ENCODE assay signal across 1 cellular context in genomic region chr20:18256440-18257090, GRCh38.
TF ChIP-seq lines count a peak whose summit lies in the region.

No MANE protein-coding gene starts in this region.

TF ChIP-seq in K562, 482 proteins besides CTCF, POLR2A, EP300 and RAD21 (continued from another document):
- TF ChIP-seq STAT6 (CRISPR knock-in tag; IDR thresholded peaks at IDR 0.05) (no peak), RCOR1 (IDR thresholded peaks at IDR 0.05; ENCODE audit: borderline replicate concordance in 1 of 2, low read depth in 2 of 2, low read length in 2 of 2) (peak in 1 of 2 experiments; percentile 66; a peak in 2 of 4 replicates), ZNF589 (CRISPR knock-in tag; IDR thresholded peaks at IDR 0.05; ENCODE audit: low read depth) (no peak), IFI16 (CRISPR knock-in tag; IDR thresholded peaks at IDR 0.05) (no peak), KAT2B (IDR thresholded peaks at IDR 0.05; ENCODE audit: low read depth, low read length) (no peak), FOXA1 (IDR thresholded peaks at IDR 0.05; ENCODE audit: borderline replicate concordance) (no peak), PYGO2 (tag; IDR thresholded peaks at IDR 0.05) (no peak), ZNF12 (CRISPR knock-in tag; IDR thresholded peaks at IDR 0.05) (no peak), GATA2 (CRISPR knock-in tag; IDR thresholded peaks at IDR 0.05) (peak; percentile 79), ZFP36 (IDR thresholded peaks at IDR 0.05; ENCODE audit: low read depth, low read length, partially characterized antibody) (no peak), HDAC3 (IDR thresholded peaks at IDR 0.05; ENCODE audit: borderline replicate concordance, partially characterized antibody) (no peak), THRAP3 (IDR thresholded peaks at IDR 0.05; ENCODE audit: borderline replicate concordance) (no peak), NCOR1 (IDR thresholded peaks at IDR 0.05) (peak; percentile 70), TAF7 (tag; IDR thresholded peaks at IDR 0.05) (no peak), BRD9 (IDR thresholded peaks at IDR 0.05; ENCODE audit: low read depth, partially characterized antibody) (no peak), MTA2 (IDR thresholded peaks at IDR 0.05; ENCODE audit: low read depth) (peak; percentile 52), SP2 (IDR thresholded peaks at IDR 0.05; ENCODE audit: extremely low read depth, low read depth, low read length, poor library complexity, severe bottlenecking) (no peak), CBX3 (IDR thresholded peaks at IDR 0.05; ENCODE audit: borderline replicate concordance in 1 of 2, low read length in 2 of 2) (no peak), ATF3 (IDR thresholded peaks at IDR 0.05) (no peak), ATF3 (CRISPR knock-in tag; conservative IDR thresholded peaks at IDR 0.05) (no peak), ZNF133 (CRISPR knock-in tag; IDR thresholded peaks at IDR 0.05) (no peak), TEAD4 (IDR thresholded peaks at IDR 0.05; ENCODE audit: low read length) (peak; percentile 92), TEAD4 (CRISPR knock-in tag; IDR thresholded peaks at IDR 0.05; ENCODE audit: borderline replicate concordance) (no peak), ZNF277 (CRISPR knock-in tag; IDR thresholded peaks at IDR 0.05; ENCODE audit: borderline replicate concordance) (no peak), CREM (IDR thresholded peaks at IDR 0.05; ENCODE audit: low read depth) (0 out of 2 replicates have a peak, but pooled peaks have one; percentile 30), ARHGAP35 (IDR thresholded peaks at IDR 0.05; ENCODE audit: partially characterized antibody) (no peak), CXXC5 (CRISPR knock-in tag; IDR thresholded peaks at IDR 0.05) (0 out of 2 replicates have a peak, but pooled peaks have one; percentile 11), CEBPB (tag; IDR thresholded peaks at IDR 0.05) (no peak), GATAD2B (IDR thresholded peaks at IDR 0.05; ENCODE audit: borderline replicate concordance) (no peak), ZNF121 (CRISPR knock-in tag; conservative IDR thresholded peaks at IDR 0.05) (no peak), MEIS2 (IDR thresholded peaks at IDR 0.05; ENCODE audit: partially characterized antibody) (peak; percentile 84), TAF9B (IDR thresholded peaks at IDR 0.05; ENCODE audit: partially characterized antibody) (no peak), ZNF217 (CRISPR knock-in tag; IDR thresholded peaks at IDR 0.05) (no peak), HIVEP1 (CRISPR knock-in tag; IDR thresholded peaks at IDR 0.05) (no peak), ZNF699 (CRISPR knock-in tag; IDR thresholded peaks at IDR 0.05; ENCODE audit: insufficient replicate concordance) (no peak), TARDBP (IDR thresholded peaks at IDR 0.05) (no peak), NFIC (IDR thresholded peaks at IDR 0.05) (peak; percentile 41; the same call in 1 of the 2 replicates), ZBED1 (IDR thresholded peaks at IDR 0.05) (no peak), TEAD1 (CRISPR knock-in tag; IDR thresholded peaks at IDR 0.05) (peak in 1 of 2 experiments; percentile 32; a peak in 1 of 4 replicates)
- TF ChIP-seq, protein P1, sequence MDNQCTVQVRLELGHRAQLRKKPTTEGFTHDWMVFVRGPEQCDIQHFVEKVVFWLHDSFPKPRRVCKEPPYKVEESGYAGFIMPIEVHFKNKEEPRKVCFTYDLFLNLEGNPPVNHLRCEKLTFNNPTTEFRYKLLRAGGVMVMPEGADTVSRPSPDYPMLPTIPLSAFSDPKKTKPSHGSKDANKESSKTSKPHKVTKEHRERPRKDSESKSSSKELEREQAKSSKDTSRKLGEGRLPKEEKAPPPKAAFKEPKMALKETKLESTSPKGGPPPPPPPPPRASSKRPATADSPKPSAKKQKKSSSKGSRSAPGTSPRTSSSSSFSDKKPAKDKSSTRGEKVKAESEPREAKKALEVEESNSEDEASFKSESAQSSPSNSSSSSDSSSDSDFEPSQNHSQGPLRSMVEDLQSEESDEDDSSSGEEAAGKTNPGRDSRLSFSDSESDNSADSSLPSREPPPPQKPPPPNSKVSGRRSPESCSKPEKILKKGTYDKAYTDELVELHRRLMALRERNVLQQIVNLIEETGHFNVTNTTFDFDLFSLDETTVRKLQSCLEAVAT (IDR thresholded peaks at IDR 0.05) = peak in 1 of 2 experiments; percentile 70; a peak in 2 of 4 replicates
- TF ChIP-seq, protein P2, sequence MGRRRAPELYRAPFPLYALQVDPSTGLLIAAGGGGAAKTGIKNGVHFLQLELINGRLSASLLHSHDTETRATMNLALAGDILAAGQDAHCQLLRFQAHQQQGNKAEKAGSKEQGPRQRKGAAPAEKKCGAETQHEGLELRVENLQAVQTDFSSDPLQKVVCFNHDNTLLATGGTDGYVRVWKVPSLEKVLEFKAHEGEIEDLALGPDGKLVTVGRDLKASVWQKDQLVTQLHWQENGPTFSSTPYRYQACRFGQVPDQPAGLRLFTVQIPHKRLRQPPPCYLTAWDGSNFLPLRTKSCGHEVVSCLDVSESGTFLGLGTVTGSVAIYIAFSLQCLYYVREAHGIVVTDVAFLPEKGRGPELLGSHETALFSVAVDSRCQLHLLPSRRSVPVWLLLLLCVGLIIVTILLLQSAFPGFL (CRISPR knock-in tag; IDR thresholded peaks at IDR 0.05) = no peak
- TF ChIP-seq, protein P3, sequence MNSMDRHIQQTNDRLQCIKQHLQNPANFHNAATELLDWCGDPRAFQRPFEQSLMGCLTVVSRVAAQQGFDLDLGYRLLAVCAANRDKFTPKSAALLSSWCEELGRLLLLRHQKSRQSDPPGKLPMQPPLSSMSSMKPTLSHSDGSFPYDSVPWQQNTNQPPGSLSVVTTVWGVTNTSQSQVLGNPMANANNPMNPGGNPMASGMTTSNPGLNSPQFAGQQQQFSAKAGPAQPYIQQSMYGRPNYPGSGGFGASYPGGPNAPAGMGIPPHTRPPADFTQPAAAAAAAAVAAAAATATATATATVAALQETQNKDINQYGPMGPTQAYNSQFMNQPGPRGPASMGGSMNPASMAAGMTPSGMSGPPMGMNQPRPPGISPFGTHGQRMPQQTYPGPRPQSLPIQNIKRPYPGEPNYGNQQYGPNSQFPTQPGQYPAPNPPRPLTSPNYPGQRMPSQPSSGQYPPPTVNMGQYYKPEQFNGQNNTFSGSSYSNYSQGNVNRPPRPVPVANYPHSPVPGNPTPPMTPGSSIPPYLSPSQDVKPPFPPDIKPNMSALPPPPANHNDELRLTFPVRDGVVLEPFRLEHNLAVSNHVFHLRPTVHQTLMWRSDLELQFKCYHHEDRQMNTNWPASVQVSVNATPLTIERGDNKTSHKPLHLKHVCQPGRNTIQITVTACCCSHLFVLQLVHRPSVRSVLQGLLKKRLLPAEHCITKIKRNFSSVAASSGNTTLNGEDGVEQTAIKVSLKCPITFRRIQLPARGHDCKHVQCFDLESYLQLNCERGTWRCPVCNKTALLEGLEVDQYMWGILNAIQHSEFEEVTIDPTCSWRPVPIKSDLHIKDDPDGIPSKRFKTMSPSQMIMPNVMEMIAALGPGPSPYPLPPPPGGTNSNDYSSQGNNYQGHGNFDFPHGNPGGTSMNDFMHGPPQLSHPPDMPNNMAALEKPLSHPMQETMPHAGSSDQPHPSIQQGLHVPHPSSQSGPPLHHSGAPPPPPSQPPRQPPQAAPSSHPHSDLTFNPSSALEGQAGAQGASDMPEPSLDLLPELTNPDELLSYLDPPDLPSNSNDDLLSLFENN (IDR thresholded peaks at IDR 0.05; ENCODE audit: low read depth in 2 of 2, low read length in 2 of 2) = no peak
- TF ChIP-seq, protein P4, sequence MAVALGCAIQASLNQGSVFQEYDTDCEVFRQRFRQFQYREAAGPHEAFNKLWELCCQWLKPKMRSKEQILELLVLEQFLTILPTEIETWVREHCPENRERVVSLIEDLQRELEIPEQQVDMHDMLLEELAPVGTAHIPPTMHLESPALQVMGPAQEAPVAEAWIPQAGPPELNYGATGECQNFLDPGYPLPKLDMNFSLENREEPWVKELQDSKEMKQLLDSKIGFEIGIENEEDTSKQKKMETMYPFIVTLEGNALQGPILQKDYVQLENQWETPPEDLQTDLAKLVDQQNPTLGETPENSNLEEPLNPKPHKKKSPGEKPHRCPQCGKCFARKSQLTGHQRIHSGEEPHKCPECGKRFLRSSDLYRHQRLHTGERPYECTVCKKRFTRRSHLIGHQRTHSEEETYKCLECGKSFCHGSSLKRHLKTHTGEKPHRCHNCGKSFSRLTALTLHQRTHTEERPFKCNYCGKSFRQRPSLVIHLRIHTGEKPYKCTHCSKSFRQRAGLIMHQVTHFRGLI (CRISPR knock-in tag; IDR thresholded peaks at IDR 0.05) = no peak
